In genomic region chr5:139649082-139649991, GRCh38 we compare ENCODE assay signal across 9 cellular contexts. TPM values are rescaled to one million over a fixed set of nuclear protein-coding genes. Genes with fewer than 3 reads are reported as not detected.
DNase-seq lines count a peak whose midpoint lies in the region; ATAC-seq and TF ChIP-seq lines count a peak whose summit lies in the region.
"Had no signal": no experiment of that assay in that cellular context is flagged by ENCODE, and none has a peak within 500 bp of the region (broad histone marks: within the 10 kb centered on the region; RNA-seq: fewer than 3 reads in every experiment).

No MANE protein-coding gene starts in this region.

- WGBS in SK-N-SH (ENCODE audit: low lambda C conversion rate): 1% methylated on average over 45 of the region's 77 CpGs
- WGBS in esophagus, 2 donors: 0 to 1% methylated on average over 65 to 77 of the region's 77 CpGs

- H3K27ac Mint-ChIP-seq in activated CD4-positive, alpha-beta T cell treated with anti-CD3 and anti-CD28 coated beads, Interleukin-2, amount 10 ng/mL, durations not matched to agents 7 days and 5 days: no peak overlapping the region
- peak overlapping the region in 6 of 10 donors; percentile 31 to 80 (median 52) for H3K27ac Mint-ChIP-seq in naive thymus-derived CD8-positive, alpha-beta T cell

- peaks cover 43% of the 10 kb centered on the region for H3F3A ChIP-seq in SK-N-SH (replicated peaks; ENCODE audit: insufficient read depth)

- H3K4me2 ChIP-seq in SK-N-SH: peak overlapping the region; percentile 98

- H3K9me3 Mint-ChIP-seq in activated CD4-positive, alpha-beta T cell treated with anti-CD3 and anti-CD28 coated beads, Interleukin-2, amount 10 ng/mL, durations not matched to agents 7 days and 5 days: no peaks in the 10 kb centered on the region
- peaks cover 0 to 2% (median 0%) of the 10 kb centered on the region in 9 donors for H3K9me3 Mint-ChIP-seq in naive thymus-derived CD8-positive, alpha-beta T cell

- H3K27me3 Mint-ChIP-seq in activated CD4-positive, alpha-beta T cell treated with anti-CD3 and anti-CD28 coated beads, Interleukin-2, amount 10 ng/mL, durations not matched to agents 7 days and 5 days: peaks cover 79% of the 10 kb centered on the region
- H3K27me3 Mint-ChIP-seq in naive thymus-derived CD8-positive, alpha-beta T cell: peaks cover 13 to 50% (median 28%) of the 10 kb centered on the region in 5 donors

- H3K9me2 ChIP-seq in SK-N-SH: no peaks in the 10 kb centered on the region

- H3K9me3 ChIP-seq in SK-N-SH (no peaks in the 10 kb centered on the region), esophagus (ENCODE audit: control insufficient read depth in 2 of 2, insufficient read depth in 1 of 2, low read depth in 1 of 2, low read length in 1 of 2) (no peaks in the 10 kb centered on the region)

- H3K4me3 ChIP-seq in SK-N-SH (ENCODE audit: low read depth in 2 of 2, low read length in 1 of 2): peak overlapping the region; percentile 91 to 93
- peak overlapping the region; percentile 65 to 74 for H3K4me3 ChIP-seq in esophagus (ENCODE audit: low read depth in 1 of 2, low read length in 2 of 2)

- peak; percentile 22 to 31 for ATAC-seq in naive thymus-derived CD8-positive, alpha-beta T cell
- ATAC-seq in GM18907 (IDR thresholded peaks at IDR 0.05; ENCODE audit: unreplicated experiment) (no peak), GM21447 (IDR thresholded peaks at IDR 0.05; ENCODE audit: unreplicated experiment) (no peak)

- H4K20me1 ChIP-seq in SK-N-SH (ENCODE audit: insufficient read depth): peaks cover 31% of the 10 kb centered on the region

- 0 out of 2 replicates have a peak, but pooled peaks have one; percentile 1 for TF ChIP-seq RAD21 in SK-N-SH (IDR thresholded peaks at IDR 0.05; ENCODE audit: low read length)

- H3K79me2 ChIP-seq in SK-N-SH (ENCODE audit: insufficient read depth): peaks cover 66% of the 10 kb centered on the region

- H3K4me1 ChIP-seq in SK-N-SH (ENCODE audit: control insufficient read depth in 1 of 2, insufficient read depth in 2 of 2, low read depth in 1 of 2, low read length in 1 of 2) (peaks cover 26 to 52% of the 10 kb centered on the region in 2 experiments), esophagus (ENCODE audit: control insufficient read depth in 2 of 2, insufficient read depth in 2 of 2, low read length in 1 of 2) (peaks cover 0 to 20% of the 10 kb centered on the region in 2 donors)

- peak; percentile 14; the same call in 1 of the 2 replicates for TF ChIP-seq CTCF in SK-N-SH (IDR thresholded peaks at IDR 0.05)

- POLR2A ChIA-PET in activated CD4-positive, alpha-beta T cell treated with anti-CD3 and anti-CD28 coated beads, Interleukin-2, amount 10 ng/mL, durations not matched to agents 7 days and 5 days (lab: Charles Lee): no interaction called here
- POLR2A ChIA-PET in SK-N-SH (lab: Yijun Ruan, JAX): interaction anchor here (0.7 to 6.9 kb wide), 11 partner anchors 11 to 114 kb away, joined by 3 to 130 read pairs (median 5); no protein-coding TSS in a partner anchor
- POLR2A ChIA-PET in naive thymus-derived CD8-positive, alpha-beta T cell (lab: Charles Lee): interaction anchor here (1.1 to 7.8 kb wide), 6 partner anchors 10 to 86 kb away, joined by 4 to 116 read pairs (median 6); no protein-coding TSS in a partner anchor

- peaks cover 0 to 2% of the 10 kb centered on the region in 2 experiments for H3K36me3 ChIP-seq in SK-N-SH (replicated peaks in 1 of 2; ENCODE audit: control insufficient read depth in 1 of 2, insufficient read depth in 2 of 2, low read length in 1 of 2)
- H3K36me3 ChIP-seq in esophagus (ENCODE audit: control insufficient read depth in 2 of 2, insufficient read depth in 2 of 2, low read length in 1 of 2): no peaks in the 10 kb centered on the region

- H3K27ac ChIP-seq in SK-N-SH (ENCODE audit: low read depth in 2 of 2, low read length in 1 of 2) (peak overlapping the region; percentile 78 to 96), esophagus (ENCODE audit: low read depth in 2 of 2, low read length in 1 of 2) (peak overlapping the region; percentile 58 to 86)
- H3K27ac ChIP-seq: epithelial cell of prostate had no signal

- peak overlapping the region; percentile 59 for H3K4me3 Mint-ChIP-seq in activated CD4-positive, alpha-beta T cell treated with anti-CD3 and anti-CD28 coated beads, Interleukin-2, amount 10 ng/mL, durations not matched to agents 7 days and 5 days
- H3K4me3 Mint-ChIP-seq in naive thymus-derived CD8-positive, alpha-beta T cell: peak overlapping the region; percentile 76 to 95 (median 90)

- no peaks in the 10 kb centered on the region for H3K27me3 ChIP-seq in SK-N-SH (ENCODE audit: insufficient read depth)
- H3K27me3 ChIP-seq in esophagus (ENCODE audit: control insufficient read depth in 1 of 2, insufficient read depth in 2 of 2, low read length in 2 of 2): peaks cover 0 to 3% of the 10 kb centered on the region in 2 donors

- peaks cover 32% of the 10 kb centered on the region for H3K4me1 Mint-ChIP-seq in activated CD4-positive, alpha-beta T cell treated with anti-CD3 and anti-CD28 coated beads, Interleukin-2, amount 10 ng/mL, durations not matched to agents 7 days and 5 days
- peaks cover 31 to 74% (median 65%) of the 10 kb centered on the region in 4 donors for H3K4me1 Mint-ChIP-seq in naive thymus-derived CD8-positive, alpha-beta T cell

- no peak overlapping the region for H2AFZ ChIP-seq in SK-N-SH (ENCODE audit: low read depth)

- CTCF ChIA-PET in activated CD4-positive, alpha-beta T cell treated with anti-CD3 and anti-CD28 coated beads, Interleukin-2, amount 10 ng/mL, durations not matched to agents 7 days and 5 days (lab: Charles Lee): interaction anchor here (1.0 to 1.8 kb wide), 3 partner anchors 16 to 117 kb away, joined by 3 to 5 read pairs (median 4); no protein-coding TSS in a partner anchor
- CTCF ChIA-PET in SK-N-SH (lab: Yijun Ruan, JAX): interaction anchor here (0.6 to 20.6 kb wide), 14 partner anchors 11 to 392 kb away, joined by 3 to 238 read pairs (median 8); no protein-coding TSS in a partner anchor

- no peak for DNase-seq in activated CD4-positive, alpha-beta T cell treated with anti-CD3 and anti-CD28 coated beads, Interleukin-2, amount 10 ng/mL, durations not matched to agents 7 days and 5 days
- no peak for DNase-seq in activated CD4-positive, alpha-beta T cell treated with anti-CD3 and anti-CD28 coated beads for 48 hours
- DNase-seq in SK-N-SH: peak; percentile 65
- DNase-seq in naive thymus-derived CD8-positive, alpha-beta T cell: peak in 1 of 10 donors; percentile 61
- DNase-seq in cerebellar nuclear complex (lab: John Stamatoyannopoulos, UW): no peak

- H3K36me3 Mint-ChIP-seq in activated CD4-positive, alpha-beta T cell treated with anti-CD3 and anti-CD28 coated beads, Interleukin-2, amount 10 ng/mL, durations not matched to agents 7 days and 5 days (ENCODE audit: low read depth): no peaks in the 10 kb centered on the region
- peaks cover 0 to 3% (median 0%) of the 10 kb centered on the region in 3 donors for H3K36me3 Mint-ChIP-seq in naive thymus-derived CD8-positive, alpha-beta T cell

- H3K9ac ChIP-seq in SK-N-SH: peak overlapping the region; percentile 85

- TF ChIP-seq EP300 in SK-N-SH (IDR thresholded peaks at IDR 0.05; ENCODE audit: borderline replicate concordance in 1 of 2, low read depth in 1 of 2, low read length in 1 of 2): no peak

TF ChIP-seq in SK-N-SH, 30 proteins besides CTCF, POLR2A, EP300 and RAD21 (continues in another document):
- no peak for TF ChIP-seq TCF12 (IDR thresholded peaks at IDR 0.05)
- peak; percentile 48; the same call in 1 of the 2 replicates for TF ChIP-seq MXI1 (IDR thresholded peaks at IDR 0.05; ENCODE audit: low read depth, low read length)
- peak; percentile 8 for TF ChIP-seq CHD2 (IDR thresholded peaks at IDR 0.05; ENCODE audit: low read length, partially characterized antibody)
- no peak for TF ChIP-seq PBX3 (IDR thresholded peaks at IDR 0.05)
- no peak for TF ChIP-seq FOXM1 (IDR thresholded peaks at IDR 0.05; ENCODE audit: low read depth)
- TF ChIP-seq RFX5 (IDR thresholded peaks at IDR 0.05; ENCODE audit: low read length): no peak
- no peak for TF ChIP-seq GATA2 (CRISPR knock-in tag; IDR thresholded peaks at IDR 0.05)

RNA-seq across cellular contexts. Expression of gene CXXC5, which starts 1.2 kb away (rescaled TPM):
- total RNA-seq in activated CD4-positive, alpha-beta T cell treated with anti-CD3 and anti-CD28 coated beads, Interleukin-2, amount 10 ng/mL, durations not matched to agents 7 days and 5 days: 1 to 10 TPM in 1 of 2 experiments, under 1 TPM in 1; 0.99 to 1.9 TPM
- polyA plus RNA-seq in SK-N-SH (2012; rRNA removed) (47.4 and 52.9 TPM in 2 replicates), esophagus (10 to 100 TPM; 21.9 to 27.8 TPM)
- 32.6 and 46.5 TPM in 2 replicates for polyA plus RNA-seq in SK-N-SH (2012; cell fraction: cytosol; rRNA removed)
- polyA plus RNA-seq in SK-N-SH (2012; cell fraction: nucleus; rRNA removed): 35.1 and 38.6 TPM in 2 replicates
- 1 to 10 TPM; 6.8 to 8.3 TPM for total RNA-seq in naive thymus-derived CD8-positive, alpha-beta T cell
- 10 to 100 TPM in 1 of 3 donors, 1 to 10 TPM in 2; 2.6 to 24.6 (median 3.7) TPM for polyA plus RNA-seq in naive thymus-derived CD8-positive, alpha-beta T cell

Comparison
In these comparisons a context has a peak if more than half of its experiments do, and no peak if none do; other contexts are left out.
1. ATAC-seq: peak in naive thymus-derived CD8-positive, alpha-beta T cell (2 of 2); none in GM18907 (single experiment) and GM21447 (single experiment).